ENCODE assay signal across 25 cellular contexts in the genomic region with DNA sequence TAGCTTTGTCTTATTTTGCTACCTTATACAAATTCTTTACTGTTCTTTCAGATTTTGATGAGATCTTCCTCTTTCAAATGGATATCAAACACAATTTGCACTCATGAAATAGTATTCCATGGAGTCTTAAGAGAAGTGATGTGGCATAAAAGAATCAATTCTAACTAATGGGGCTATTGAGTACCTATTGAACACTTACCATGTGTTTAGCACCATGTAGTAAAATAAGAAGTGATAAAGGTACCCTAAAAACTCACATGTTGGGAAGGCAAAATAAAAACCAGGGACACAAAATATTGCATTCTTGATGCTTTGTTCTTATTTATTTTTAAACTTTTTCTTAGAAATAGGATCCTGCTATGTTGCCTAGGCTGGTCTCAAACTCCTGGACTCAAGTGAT. TPM values are rescaled to one million over a fixed set of nuclear protein-coding genes. Genes with fewer than 3 reads are reported as not detected.
A peak's percentile ranks its signal among the peaks of the same experiment; 100 is the strongest.
DNase-seq lines count a peak whose midpoint lies in the region; ATAC-seq and TF ChIP-seq lines count a peak whose summit lies in the region.
"Had no signal": no experiment of that assay in that cellular context is flagged by ENCODE, and none has a peak within 500 bp of the region (broad histone marks: within the 10 kb centered on the region; RNA-seq: fewer than 3 reads in every experiment).

No MANE protein-coding gene starts in this region.

- H3K4me1 ChIP-seq in lung (ENCODE audit: control insufficient read depth in 2 of 2, insufficient read depth in 2 of 2, low read length in 2 of 2) (peaks cover 13 to 28% of the 10 kb centered on the region in 2 donors), suprapubic skin (peaks cover 69% of the 10 kb centered on the region)
- H3K4me1 ChIP-seq: colonic mucosa had no signal

- no peak for DNase-seq in HFFc6
- no peak for DNase-seq in coronary artery (ENCODE audit: low spot score)
- no peak for DNase-seq in lung (ENCODE audit: low spot score)
- no peak for DNase-seq in suprapubic skin (ENCODE audit: low spot score in 2 of 2)
- DNase-seq in NCI-H2171 treated with DMSO at 0.1 percent for 48 hours (lab: John Stamatoyannopoulos, UW) = no peak
- DNase-seq in NCI-H345 treated with DMSO at 0.1 percent for 48 hours (lab: John Stamatoyannopoulos, UW; ENCODE audit: unreplicated experiment) = no peak
- DNase-seq: activated CD4-positive, alpha-beta T cell treated with anti-CD3 and anti-CD28 coated beads, Interleukin-2, amount 50 U/mL, for 4 hours; activated CD8-positive, alpha-beta memory T cell treated with anti-CD3 and anti-CD28 coated beads, Interleukin-2, amount 50 U/mL, for 48 hours; activated naive CD8-positive, alpha-beta T cell treated with anti-CD3 and anti-CD28 coated beads, Interleukin-2, amount 10 ng/mL, durations not matched to agents 7 days and 5 days; CD4-positive, alpha-beta memory T cell; colonic mucosa; DMS53; foreskin fibroblast; Karpas-422; NCI-H187 treated with DMSO at 0.1 percent for 48 hours; NCI-H2227 treated with DMSO at 0.1 percent for 48 hours; NCI-H82; nephron progenitor cell; stimulated activated CD4-positive, alpha-beta T cell treated with anti-CD3 and anti-CD28 coated beads, Interleukin-12 subunit alpha, Interleukin-12 subunit beta, amount 100 ng/mL, for 4 hours; WERI-Rb-1 had no signal

- H3K9me3 ChIP-seq in lung (ENCODE audit: control insufficient read depth in 2 of 2, insufficient read depth in 1 of 2, low read length in 1 of 2) = no peaks in the 10 kb centered on the region
- H3K9me3 ChIP-seq in suprapubic skin = no peaks in the 10 kb centered on the region
- H3K9me3 ChIP-seq: colonic mucosa had no signal

- no peak overlapping the region for H3K4me3 ChIP-seq in coronary artery
- no peak overlapping the region for H3K4me3 ChIP-seq in lung
- no peak overlapping the region for H3K4me3 ChIP-seq in suprapubic skin
- H3K4me3 ChIP-seq: colonic mucosa, SK-N-MC had no signal

- no peak for TF ChIP-seq CTCF in HFFc6 (IDR thresholded peaks at IDR 0.05)
- TF ChIP-seq CTCF in coronary artery (IDR thresholded peaks at IDR 0.05) = no peak
- no peak for TF ChIP-seq CTCF in lung (IDR thresholded peaks at IDR 0.05; ENCODE audit: control extremely low read depth, extremely low read depth)
- no peak for TF ChIP-seq CTCF in suprapubic skin (IDR thresholded peaks at IDR 0.05)

- peaks cover 86% of the 10 kb centered on the region for H3K4me1 Mint-ChIP-seq in HFFc6 (ENCODE audit: low read depth)
- H3K4me1 Mint-ChIP-seq: activated naive CD8-positive, alpha-beta T cell treated with anti-CD3 and anti-CD28 coated beads, Interleukin-2, amount 10 ng/mL, durations not matched to agents 7 days and 5 days; CD4-positive, alpha-beta memory T cell; nephron progenitor cell had no signal

- no peak overlapping the region for H3K4me3 Mint-ChIP-seq in HFFc6
- H3K4me3 Mint-ChIP-seq: activated naive CD8-positive, alpha-beta T cell treated with anti-CD3 and anti-CD28 coated beads, Interleukin-2, amount 10 ng/mL, durations not matched to agents 7 days and 5 days; brain; CD4-positive, alpha-beta memory T cell; nephron progenitor cell had no signal

- TF ChIP-seq POLR2A in suprapubic skin (IDR thresholded peaks at IDR 0.05) = no peak

- no peaks in the 10 kb centered on the region for H3K36me3 Mint-ChIP-seq in HFFc6 (ENCODE audit: low read depth)
- H3K36me3 Mint-ChIP-seq: activated naive CD8-positive, alpha-beta T cell treated with anti-CD3 and anti-CD28 coated beads, Interleukin-2, amount 10 ng/mL, durations not matched to agents 7 days and 5 days; CD4-positive, alpha-beta memory T cell had no signal

- no peak for TF ChIP-seq EP300 in suprapubic skin (IDR thresholded peaks at IDR 0.05)

- no peak for ATAC-seq in lung (ENCODE audit: insufficient read depth, low FRiP score)
- no peak for ATAC-seq in activated CD4-positive, CD25-positive, alpha-beta regulatory T cell treated with anti-CD3 and anti-CD28 coated beads, Interleukin-2, amount 50 U/mL, for 24 hours
- no peak for ATAC-seq in HG03108 (IDR thresholded peaks at IDR 0.05; ENCODE audit: unreplicated experiment)

- H3K27ac Mint-ChIP-seq in HFFc6 = peak overlapping the region; percentile 97
- H3K27ac Mint-ChIP-seq: activated naive CD8-positive, alpha-beta T cell treated with anti-CD3 and anti-CD28 coated beads, Interleukin-2, amount 10 ng/mL, durations not matched to agents 7 days and 5 days; CD4-positive, alpha-beta memory T cell; nephron progenitor cell had no signal

- H3K9me3 Mint-ChIP-seq in HFFc6 = no peaks in the 10 kb centered on the region
- H3K9me3 Mint-ChIP-seq: activated naive CD8-positive, alpha-beta T cell treated with anti-CD3 and anti-CD28 coated beads, Interleukin-2, amount 10 ng/mL, durations not matched to agents 7 days and 5 days; brain; nephron progenitor cell had no signal

- H3K36me3 ChIP-seq in lung (ENCODE audit: control insufficient read depth in 2 of 2, insufficient read depth in 2 of 2, low read length in 2 of 2) (no peaks in the 10 kb centered on the region), suprapubic skin (no peaks in the 10 kb centered on the region)
- H3K36me3 ChIP-seq: colonic mucosa, WERI-Rb-1 had no signal

- peak overlapping the region; percentile 67 to 81 for H3K27ac ChIP-seq in coronary artery
- peak overlapping the region; percentile 14 to 53 for H3K27ac ChIP-seq in lung (ENCODE audit: low read depth in 1 of 2, low read length in 1 of 2)
- peak overlapping the region; percentile 43 for H3K27ac ChIP-seq in suprapubic skin
- H3K27ac ChIP-seq: colonic mucosa, SK-N-MC, WERI-Rb-1 had no signal

- H3K27me3 Mint-ChIP-seq in HFFc6 (ENCODE audit: insufficient read depth) = no peaks in the 10 kb centered on the region
- H3K27me3 Mint-ChIP-seq: brain had no signal

- no peaks in the 10 kb centered on the region for H3K27me3 ChIP-seq in lung (ENCODE audit: control insufficient read depth, insufficient read depth)
- H3K27me3 ChIP-seq in suprapubic skin = no peaks in the 10 kb centered on the region
- H3K27me3 ChIP-seq: colonic mucosa had no signal

RNA-seq across cellular contexts. Expression of a gene that starts 56.2 kb away (rescaled TPM):
- total RNA-seq in HFFc6 (2021; fragmentation: NEBNext Ultra II Directional; extraction: Animal tissue kit (Norgen Biotek cat#: 25700)) = 10 to 100 TPM; 63.7 to 72.8 (median 66.4) TPM
- 10 to 100 TPM; 46.2 to 97.4 TPM for total RNA-seq in lung
- 10 to 100 TPM; 14.2 to 17.2 TPM for polyA plus RNA-seq in lung
- total RNA-seq in suprapubic skin = 10 to 100 TPM; 73.0 to 91.9 (median 78.9) TPM
- total RNA-seq: T-helper 2 cell treated with Interferon-gamma antibody and Interleukin-4, amounts not matched to agents 100 ng/mL and 5 ng/mL, for 36 hours had no signal
